Comparison of ENCODE assay signal across 7 cellular contexts in the genomic region with DNA sequence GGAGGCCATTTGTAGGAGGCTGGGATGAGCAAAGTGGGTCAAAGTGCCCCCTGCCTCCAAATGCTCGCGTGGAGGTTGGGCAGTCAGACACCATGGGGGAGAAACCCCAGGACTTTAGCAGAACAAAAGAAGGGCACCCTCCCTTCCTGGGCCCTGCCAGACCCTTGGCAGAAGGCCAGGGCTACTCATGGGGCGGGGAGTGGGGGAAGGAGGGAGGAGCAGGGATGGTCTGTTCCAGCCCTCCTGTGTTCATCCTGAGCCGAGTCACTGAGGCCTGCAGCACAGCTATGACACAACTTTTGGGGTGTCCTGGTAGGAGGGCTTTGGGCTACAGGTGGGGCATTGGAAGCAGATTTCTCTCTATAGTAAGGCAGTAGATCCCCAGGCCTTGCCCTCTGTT. TPM values are rescaled to one million over a fixed set of nuclear protein-coding genes. Genes with fewer than 3 reads are reported as not detected.
"Had no signal": no experiment of that assay in that cellular context is flagged by ENCODE, and none has a peak within 500 bp of the region (broad histone marks: within the 10 kb centered on the region; RNA-seq: fewer than 3 reads in every experiment).

No MANE protein-coding gene starts in this region.

RNA-seq across cellular contexts. Expression of a gene that starts 24.9 kb away (rescaled TPM):
- total RNA-seq: LHCN-M2, MCF 10A, NCI-H460, PC-9, RPMI7951, SK-MEL-5 had no signal

RNA-seq across cellular contexts. Expression of a gene that starts 56.3 kb away (rescaled TPM):
- total RNA-seq: LHCN-M2, MCF 10A, NCI-H460, PC-9, Peyer's patch, RPMI7951, SK-MEL-5 had no signal
